Comparison of ENCODE assay signal across 15 cellular contexts in genomic region chr14:41830679-41831078, GRCh38.
DNase-seq lines count a peak whose midpoint lies in the region; ATAC-seq, FAIRE-seq and TF ChIP-seq lines count a peak whose summit lies in the region.
"Had no signal": no experiment of that assay in that cellular context is flagged by ENCODE, and none has a peak within 500 bp of the region (broad histone marks: within the 10 kb centered on the region; RNA-seq: fewer than 3 reads in every experiment).

No MANE protein-coding gene starts in this region.

- no peak for TF ChIP-seq POLR2A in H1 (IDR thresholded peaks at IDR 0.05; ENCODE audit: control extremely low read depth in 1 of 2, low read depth in 2 of 2, low read length in 2 of 2)

- FAIRE-seq in H1 (lab: Jason Lieb, UNC) = no peak

- H4K91ac ChIP-seq in H1 (replicated peaks; ENCODE audit: insufficient read length, low read length) = no peak overlapping the region

- intact Hi-C loops in mucosa of descending colon (cut with DNase I, micrococcal nuclease) = no loop called here

- no peaks in the 10 kb centered on the region for H3K4me1 ChIP-seq in H1 (replicated peaks in 1 of 4; ENCODE audit: control insufficient read depth in 3 of 4, insufficient read depth in 4 of 4, low read length in 3 of 4)
- no peaks in the 10 kb centered on the region for H3K4me1 ChIP-seq in mucosa of descending colon (ENCODE audit: low read depth)
- H3K4me1 ChIP-seq: Caco-2, spleen had no signal

- no peak overlapping the region for H2AK5ac ChIP-seq in H1 (ENCODE audit: low read depth, low read length)

- H3K27ac ChIP-seq in H1 (ENCODE audit: low read depth, low read length) = no peak overlapping the region
- H3K27ac ChIP-seq: 22Rv1, spleen had no signal

- H2BK5ac ChIP-seq in H1 (ENCODE audit: low read depth, low read length) = no peak overlapping the region

- H4K5ac ChIP-seq in H1 (ENCODE audit: insufficient read length, low read depth, low read length) = no peak overlapping the region

- no peaks in the 10 kb centered on the region for H3K79me2 ChIP-seq in H1 (ENCODE audit: control insufficient read depth in 1 of 2, insufficient read depth in 2 of 2, low read length in 2 of 2)

- H3K4me3 Mint-ChIP-seq in activated naive CD4-positive, alpha-beta T cell treated with anti-CD3 and anti-CD28 coated beads, Interleukin-2, amount 10 ng/mL, durations not matched to agents 7 days and 5 days = no peak overlapping the region
- H3K4me3 Mint-ChIP-seq: nephron had no signal

- no peaks in the 10 kb centered on the region for H3K4me1 Mint-ChIP-seq in activated naive CD4-positive, alpha-beta T cell treated with anti-CD3 and anti-CD28 coated beads, Interleukin-2, amount 10 ng/mL, durations not matched to agents 7 days and 5 days
- H3K4me1 Mint-ChIP-seq: nephron had no signal

- peaks cover 6% of the 10 kb centered on the region for H3K9me3 Mint-ChIP-seq in activated naive CD4-positive, alpha-beta T cell treated with anti-CD3 and anti-CD28 coated beads, Interleukin-2, amount 10 ng/mL, durations not matched to agents 7 days and 5 days

- H3K18ac ChIP-seq in H1 (ENCODE audit: extremely low read depth, low read length) = no peak overlapping the region

- no peak overlapping the region for H3K23ac ChIP-seq in H1 (ENCODE audit: insufficient read length)

- no peaks in the 10 kb centered on the region for H3K79me1 ChIP-seq in H1 (ENCODE audit: low read depth, low read length)

- no peaks in the 10 kb centered on the region for H3K9me3 ChIP-seq in H1 (ENCODE audit: insufficient read depth in 2 of 2, low read depth in 1 of 2, low read length in 1 of 2)
- peaks cover 12% of the 10 kb centered on the region for H3K9me3 ChIP-seq in mucosa of descending colon
- H3K9me3 ChIP-seq: Caco-2 had no signal

- H3K27me3 Mint-ChIP-seq in activated naive CD4-positive, alpha-beta T cell treated with anti-CD3 and anti-CD28 coated beads, Interleukin-2, amount 10 ng/mL, durations not matched to agents 7 days and 5 days = no peaks in the 10 kb centered on the region

- H3K27me3 ChIP-seq in H1 (replicated peaks in 1 of 4; ENCODE audit: control insufficient read depth in 3 of 4, extremely low read depth in 1 of 4, insufficient read depth in 3 of 4, low read length in 3 of 4) = peaks cover 0 to 1% (median 0%) of the 10 kb centered on the region in 4 experiments; a peak in 1 of 7 replicates
- H3K27me3 ChIP-seq: spleen had no signal

- no peak overlapping the region for H3K4me2 ChIP-seq in H1 (ENCODE audit: insufficient read depth in 1 of 2, low read depth in 2 of 2, low read length in 2 of 2)

- POLR2A ChIA-PET in H1 (lab: Charles Lee; ENCODE audit: partially characterized antibody) = no interaction called here

- WGBS in H1 (ENCODE audit: extremely low coverage in 1 of 2, insufficient coverage in 1 of 2, insufficient read length in 1 of 2, insufficient replicate concordance in 2 of 2, low coverage in 1 of 2, low lambda C conversion rate in 2 of 2, missing lambda C conversion rate in 1 of 2), 2 experiments = 89% methylated on average over 1 of the region's 1 CpG; no CpG with 5 or more reads in 1 of the 2 experiments

- no peak for TF ChIP-seq RAD21 in H1 (IDR thresholded peaks at IDR 0.05 in 1 of 2, conservative IDR thresholded peaks at IDR 0.05 in 1 of 2; ENCODE audit: low read depth in 2 of 2, low read length in 2 of 2)

- TF ChIP-seq CTCF in H1 (IDR thresholded peaks at IDR 0.05; ENCODE audit: control extremely low read depth in 1 of 3, insufficient read depth in 1 of 3, low read depth in 1 of 3, low read length in 3 of 3) (no peak), mucosa of descending colon (IDR thresholded peaks at IDR 0.05) (no peak)

- H2BK120ac ChIP-seq in H1 (replicated peaks; ENCODE audit: low read depth, low read length) = no peak overlapping the region

- no peak overlapping the region for H3K4me3 ChIP-seq in H1 (ENCODE audit: extremely low read depth in 1 of 4, insufficient read depth in 2 of 4, low read depth in 3 of 4, low read length in 4 of 4)
- H3K4me3 ChIP-seq in mucosa of descending colon = no peak overlapping the region
- H3K4me3 ChIP-seq: spleen had no signal

- TF ChIP-seq EP300 in H1 (IDR thresholded peaks at IDR 0.05; ENCODE audit: borderline replicate concordance in 1 of 2, low read depth in 2 of 2, low read length in 2 of 2) = no peak

- no peak overlapping the region for H3K27ac Mint-ChIP-seq in activated naive CD4-positive, alpha-beta T cell treated with anti-CD3 and anti-CD28 coated beads, Interleukin-2, amount 10 ng/mL, durations not matched to agents 7 days and 5 days
- H3K27ac Mint-ChIP-seq: activated T-helper 2 cell treated with anti-CD3 and anti-CD28 coated beads, Interferon-gamma antibody, Interleukin-2, Interleukin-4, amounts not matched to agents 10 μg/mL and 5 μg/mL and 100 μg/mL, durations not matched to agents 14 hours and 24 hours and 36 hours; nephron had no signal

- H3K9ac ChIP-seq in H1 (replicated peaks in 1 of 4; ENCODE audit: extremely low read depth in 1 of 4, low read depth in 3 of 4, low read length in 3 of 4) = no peak overlapping the region

- CTCF ChIA-PET in H1 (lab: Charles Lee; ENCODE audit: partially characterized antibody) = no interaction called here
- CTCF ChIA-PET in activated naive CD4-positive, alpha-beta T cell treated with anti-CD3 and anti-CD28 coated beads, Interleukin-2, amount 10 ng/mL, durations not matched to agents 7 days and 5 days (lab: Charles Lee) = no interaction called here

- H2BK20ac ChIP-seq in H1 (ENCODE audit: low read length) = no peak overlapping the region

- no peaks in the 10 kb centered on the region for H3K36me3 Mint-ChIP-seq in activated naive CD4-positive, alpha-beta T cell treated with anti-CD3 and anti-CD28 coated beads, Interleukin-2, amount 10 ng/mL, durations not matched to agents 7 days and 5 days

- no peak overlapping the region for H2BK12ac ChIP-seq in H1 (ENCODE audit: low read depth, low read length)

- no peaks in the 10 kb centered on the region for H3K23me2 ChIP-seq in H1 (ENCODE audit: low read depth, low read length)

- peak overlapping the region; percentile 86; the same call in 1 of the 2 replicates for H2AFZ ChIP-seq in H1 (ENCODE audit: low read length)

- no peak overlapping the region for H2BK15ac ChIP-seq in H1 (ENCODE audit: low read length)

- no peaks in the 10 kb centered on the region for H3K36me3 ChIP-seq in H1 (ENCODE audit: control insufficient read depth in 2 of 4, insufficient read depth in 4 of 4, low read length in 3 of 4)
- no peaks in the 10 kb centered on the region for H3K36me3 ChIP-seq in mucosa of descending colon (ENCODE audit: low read depth)
- H3K36me3 ChIP-seq: spleen had no signal

- DNase-seq in DMS153 (lab: John Stamatoyannopoulos, UW) (peak; percentile 35), DMS153 treated with DMSO at 0.1 percent for 48 hours (lab: John Stamatoyannopoulos, UW; ENCODE audit: unreplicated experiment) (no peak), NCI-H345 (lab: John Stamatoyannopoulos, UW) (peak; percentile 64), H1 (ENCODE audit: low read depth in 1 of 2, low spot score in 2 of 2) (no peak), mucosa of descending colon (peak in 2 of 3 donors; percentile 5 to 13)
- no peak for DNase-seq in activated naive CD4-positive, alpha-beta T cell treated with anti-CD3 and anti-CD28 coated beads, Interleukin-2, amount 10 ng/mL, durations not matched to agents 7 days and 5 days
- DNase-seq: NCI-H526, spleen, SW 1271 had no signal

- H3K56ac ChIP-seq in H1 (replicated peaks; ENCODE audit: insufficient read length, low read depth, low read length) = no peak overlapping the region

- H3K14ac ChIP-seq in H1 (ENCODE audit: insufficient read length) = no peak overlapping the region

- no peak for ATAC-seq in mucosa of descending colon
- no peak for ATAC-seq in GM18502 (IDR thresholded peaks at IDR 0.05; ENCODE audit: poor library complexity, unreplicated experiment)
- no peak for ATAC-seq in GM21423 (IDR thresholded peaks at IDR 0.05; ENCODE audit: unreplicated experiment)

- H4K8ac ChIP-seq in H1 (ENCODE audit: extremely low read depth, insufficient read depth, low read length) = no peak overlapping the region

- no peaks in the 10 kb centered on the region for H4K20me1 ChIP-seq in H1 (replicated peaks in 1 of 2; ENCODE audit: control insufficient read depth in 1 of 2, insufficient read depth in 2 of 2, low read length in 2 of 2)

- peak overlapping the region; percentile 5 for H3K4ac ChIP-seq in H1 (replicated peaks; ENCODE audit: insufficient read length, low read depth, low read length)

TF ChIP-seq in H1, 55 proteins besides CTCF, POLR2A, EP300 and RAD21:
- no peak for TF ChIP-seq SP4 (IDR thresholded peaks at IDR 0.05; ENCODE audit: low read length)
- TF ChIP-seq CEBPB (IDR thresholded peaks at IDR 0.05; ENCODE audit: low read depth, low read length) = peak; percentile 60; the same call in 1 of the 2 replicates

Comparison
In these comparisons a context has a peak if more than half of its experiments do, and no peak if none do; other contexts are left out.
1. DNase-seq: peak in DMS153 (single experiment), NCI-H345 (single experiment) and mucosa of descending colon (2 of 3); none in DMS153 treated with DMSO at 0.1 percent for 48 hours (single experiment), H1 (0 of 2) and activated naive CD4-positive, alpha-beta T cell treated with anti-CD3 and anti-CD28 coated beads, Interleukin-2, amount 10 ng/mL, durations not matched to agents 7 days and 5 days (single experiment).